In the genomic region with DNA sequence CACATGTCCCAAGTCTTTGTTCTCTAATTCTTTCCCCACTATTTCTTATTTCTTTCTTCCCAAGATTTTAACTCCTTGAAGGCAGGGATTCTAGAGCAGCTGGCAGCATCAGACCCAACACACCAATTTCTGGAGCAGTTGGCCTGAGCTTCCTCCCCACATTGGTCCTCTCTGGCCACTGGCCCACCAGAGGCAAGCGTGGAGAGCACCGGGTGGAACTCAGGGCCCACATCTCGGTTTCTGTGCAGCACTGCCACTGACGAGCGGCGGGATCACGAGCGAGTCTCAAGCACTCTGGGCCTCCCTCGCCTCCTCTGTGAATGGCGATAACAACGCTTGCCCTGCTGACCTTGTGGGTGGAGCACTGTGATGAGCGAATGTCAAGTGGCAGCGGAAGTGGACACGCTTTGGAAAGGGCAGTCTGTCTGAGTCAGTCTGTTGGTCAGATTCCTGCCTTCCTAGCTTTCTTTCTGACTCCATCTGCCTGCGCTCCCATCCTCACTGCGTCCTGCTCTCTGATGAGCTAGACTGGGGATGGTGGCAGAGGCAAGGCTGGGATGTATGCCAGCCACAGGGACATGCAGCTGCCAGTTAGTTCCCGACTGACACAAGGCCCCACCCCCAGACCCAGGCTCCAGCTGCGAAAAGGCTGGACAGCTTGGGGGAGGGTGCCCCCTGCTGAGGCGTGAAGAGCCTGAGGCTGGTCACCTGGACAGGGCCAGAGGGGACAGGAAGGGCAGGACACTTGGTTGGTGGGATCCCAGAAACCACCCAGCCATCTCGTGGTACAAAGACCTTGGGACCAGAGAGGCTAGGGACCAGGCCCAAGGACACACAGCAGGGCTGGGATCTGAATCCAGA, we compare ENCODE assay signal across 10 cellular contexts. TPM values are rescaled to one million over a fixed set of nuclear protein-coding genes. Genes with fewer than 3 reads are reported as not detected.
DNase-seq lines count a peak whose midpoint lies in the region; TF ChIP-seq lines count a peak whose summit lies in the region.
"Had no signal": no experiment of that assay in that cellular context is flagged by ENCODE, and none has a peak within 500 bp of the region (broad histone marks: within the 10 kb centered on the region; RNA-seq: fewer than 3 reads in every experiment).

No MANE protein-coding gene starts in this region.

- H3K9me3 Mint-ChIP-seq in neural progenitor cell: no peaks in the 10 kb centered on the region
- H3K9me3 Mint-ChIP-seq: central memory CD8-positive, alpha-beta T cell had no signal

- H3K27ac Mint-ChIP-seq in neural progenitor cell: peak overlapping the region; percentile 60

- no peak overlapping the region for H3K4me2 ChIP-seq in neural progenitor cell

- no peaks in the 10 kb centered on the region for H3K9me3 ChIP-seq in neural progenitor cell (ENCODE audit: low read depth)
- H3K9me3 ChIP-seq in HAP-1: no peaks in the 10 kb centered on the region

- H3K27me3 Mint-ChIP-seq in neural progenitor cell (ENCODE audit: insufficient read depth, low read depth): peaks cover 4% of the 10 kb centered on the region

- H3F3A ChIP-seq in neural progenitor cell (ENCODE audit: low read depth): no peaks in the 10 kb centered on the region

- no peaks in the 10 kb centered on the region for H3K36me3 Mint-ChIP-seq in neural progenitor cell

- H3K27me3 ChIP-seq in neural progenitor cell (no peaks in the 10 kb centered on the region), HAP-1 (ENCODE audit: low read depth) (no peaks in the 10 kb centered on the region)

- in situ Hi-C loops in HAP-1 (cut with MboI; ENCODE audit: low sequenced_read_pairs): no loop called here

- H4K20me1 ChIP-seq in neural progenitor cell (ENCODE audit: low read depth): no peaks in the 10 kb centered on the region

- TF ChIP-seq CTCF in cardiac fibroblast (IDR thresholded peaks at IDR 0.05; ENCODE audit: low read depth, low read length) (no peak), neural progenitor cell (IDR thresholded peaks at IDR 0.05) (no peak)

- H3K4me1 Mint-ChIP-seq in neural progenitor cell: peaks cover 16% of the 10 kb centered on the region
- H3K4me1 Mint-ChIP-seq: central memory CD8-positive, alpha-beta T cell had no signal

- H3K4me1 ChIP-seq in neural progenitor cell (peaks cover 12% of the 10 kb centered on the region), HAP-1 (no peaks in the 10 kb centered on the region)

- H3K4me3 Mint-ChIP-seq in neural progenitor cell: no peak overlapping the region
- H3K4me3 Mint-ChIP-seq: central memory CD8-positive, alpha-beta T cell had no signal

- no peaks in the 10 kb centered on the region for H3K79me2 ChIP-seq in neural progenitor cell (ENCODE audit: low read depth)

- peak; percentile 91 for DNase-seq in DMS53 treated with DMSO at 0.1 percent for 48 hours (lab: John Stamatoyannopoulos, UW; ENCODE audit: unreplicated experiment)
- peak; percentile 73 for DNase-seq in NCI-H2196 (lab: John Stamatoyannopoulos, UW; ENCODE audit: unreplicated experiment)
- peak; percentile 48 to 52 for DNase-seq in cardiac fibroblast (ENCODE audit: low read depth in 2 of 2)
- DNase-seq in neural progenitor cell (ENCODE audit: low spot score): no peak
- DNase-seq in HAP-1 (ENCODE audit: low spot score in 2 of 2): no peak
- no peak for DNase-seq in effector CD8-positive, alpha-beta T cell (lab: John Stamatoyannopoulos, UW)
- no peak for DNase-seq in Ammon's horn (ENCODE audit: low spot score)
- no peak for DNase-seq in activated T-cell treated with anti-CD3 and anti-CD28 coated beads for 4 hours
- DNase-seq: NCI-H2171 had no signal

- H3K9ac ChIP-seq in neural progenitor cell: no peak overlapping the region

- H3K27ac ChIP-seq in neural progenitor cell: no peak overlapping the region

- H3K4me3 ChIP-seq in cardiac fibroblast (replicated peaks in 1 of 2; ENCODE audit: low read depth in 2 of 2, low read length in 2 of 2) (no peak overlapping the region), neural progenitor cell (no peak overlapping the region), HAP-1 (no peak overlapping the region)

- no peaks in the 10 kb centered on the region for H3K36me3 ChIP-seq in neural progenitor cell
- H3K36me3 ChIP-seq in HAP-1 (replicated peaks): no peaks in the 10 kb centered on the region

- H2AFZ ChIP-seq in neural progenitor cell (replicated peaks): peak overlapping the region; percentile 39

RNA-seq across cellular contexts. Expression of gene SPDEF, which starts 4.5 kb away (rescaled TPM):
- 0.50 TPM in 1 of 2 replicates, not detected in the other for total RNA-seq in neural progenitor cell (ENCODE audit: low replicate concordance)

Comparison
In these comparisons a context has a peak if more than half of its experiments do, and no peak if none do; other contexts are left out.
1. DNase-seq: peak in DMS53 treated with DMSO at 0.1 percent for 48 hours (single experiment), NCI-H2196 (single experiment) and cardiac fibroblast (2 of 2); none in neural progenitor cell (single experiment), HAP-1 (0 of 2), effector CD8-positive, alpha-beta T cell (single experiment), Ammon's horn (single experiment) and activated T-cell treated with anti-CD3 and anti-CD28 coated beads for 4 hours (single experiment).